Comparison of ENCODE assay signal across 11 cellular contexts in the genomic region with DNA sequence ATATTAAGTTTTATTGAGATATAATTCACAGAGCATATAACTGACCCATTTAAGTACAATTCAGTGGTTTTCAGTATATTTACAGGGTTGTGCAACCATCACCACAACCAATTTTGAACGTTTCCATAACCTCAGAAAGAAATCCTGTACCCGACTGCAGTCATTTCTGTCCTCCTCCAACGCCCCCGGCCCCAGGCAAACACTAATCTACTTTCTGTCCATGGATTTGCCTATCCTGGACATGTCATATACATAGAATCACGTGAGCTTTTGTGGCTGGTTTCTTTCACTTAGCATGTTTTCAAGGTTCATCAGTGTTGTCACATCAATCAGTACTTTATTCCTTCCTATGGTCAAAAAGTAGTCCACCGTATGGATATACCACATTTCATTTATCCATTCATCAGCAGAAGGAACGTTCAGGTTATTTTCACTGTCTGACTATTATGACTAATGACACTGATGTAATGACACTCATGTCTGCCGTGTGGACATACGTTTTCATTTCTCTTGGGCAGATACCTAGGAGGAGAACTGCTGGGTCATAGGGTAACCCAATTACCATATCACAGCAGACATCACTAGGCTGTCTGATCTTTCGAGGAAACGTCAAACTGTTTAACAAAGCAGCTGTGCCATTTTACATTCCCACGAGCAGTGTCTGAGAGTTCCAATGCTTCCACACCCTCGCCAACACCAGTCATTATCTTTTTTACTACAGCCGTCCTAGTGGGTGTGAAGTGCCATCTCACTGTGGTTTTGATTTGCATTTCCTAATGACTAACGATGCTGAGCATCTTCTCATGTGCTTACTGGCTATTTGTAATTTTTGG. TPM values are rescaled to one million over a fixed set of nuclear protein-coding genes. Genes with fewer than 3 reads are reported as not detected.
DNase-seq lines count a peak whose midpoint lies in the region; ATAC-seq, FAIRE-seq and TF ChIP-seq lines count a peak whose summit lies in the region.
"Had no signal": no experiment of that assay in that cellular context is flagged by ENCODE, and none has a peak within 500 bp of the region (broad histone marks: within the 10 kb centered on the region; RNA-seq: fewer than 3 reads in every experiment).

No MANE protein-coding gene starts in this region.

- no peaks in the 10 kb centered on the region for H3K27me3 ChIP-seq in CD8-positive, alpha-beta memory T cell (ENCODE audit: insufficient read depth, low read length, poor library complexity, severe bottlenecking)
- no peaks in the 10 kb centered on the region for H3K27me3 ChIP-seq in osteoblast (ENCODE audit: insufficient read depth, low read length)
- H3K27me3 ChIP-seq: uterus had no signal

- no peak overlapping the region for H3K4me3 ChIP-seq in CD8-positive, alpha-beta memory T cell (ENCODE audit: low read length)
- no peak overlapping the region for H3K4me3 ChIP-seq in osteoblast (ENCODE audit: insufficient read depth, low read length)
- H3K4me3 ChIP-seq: uterus had no signal

- no peaks in the 10 kb centered on the region for H3K36me3 ChIP-seq in CD8-positive, alpha-beta memory T cell (ENCODE audit: insufficient read depth, low read length)
- H3K36me3 ChIP-seq in osteoblast (ENCODE audit: insufficient read depth, low read length), result no peaks in the 10 kb centered on the region
- H3K36me3 ChIP-seq: uterus had no signal

- no peak overlapping the region for H3K4me2 ChIP-seq in osteoblast (ENCODE audit: insufficient read depth, low read length)

- no peaks in the 10 kb centered on the region for H3K9me3 ChIP-seq in CD8-positive, alpha-beta memory T cell (ENCODE audit: low read length)
- H3K9me3 ChIP-seq in osteoblast (ENCODE audit: low read depth, low read length), result no peaks in the 10 kb centered on the region
- H3K9me3 ChIP-seq: uterus had no signal

- H3K4me1 Mint-ChIP-seq in CD8-positive, alpha-beta memory T cell, result peaks cover 10 to 24% (median 17%) of the 10 kb centered on the region in 3 donors

- H3K27ac Mint-ChIP-seq in CD8-positive, alpha-beta memory T cell, result peak overlapping the region; percentile 0 to 98 (median 52)

- no peak for FAIRE-seq in H54 (lab: Jason Lieb, UNC)
- FAIRE-seq: endometrium had no signal

- no peak overlapping the region for H2AFZ ChIP-seq in osteoblast (ENCODE audit: low read length)

- no peak overlapping the region for H3K4me3 Mint-ChIP-seq in CD8-positive, alpha-beta memory T cell

- no peak overlapping the region for H3K27ac ChIP-seq in CD8-positive, alpha-beta memory T cell (ENCODE audit: low read depth, low read length)
- no peak overlapping the region for H3K27ac ChIP-seq in osteoblast (ENCODE audit: low read depth, low read length)

- no peak for ATAC-seq in HG03565 (IDR thresholded peaks at IDR 0.05; ENCODE audit: unreplicated experiment)

- H3K79me2 ChIP-seq in osteoblast (ENCODE audit: insufficient read depth, low read length), result no peaks in the 10 kb centered on the region

- no peaks in the 10 kb centered on the region for H3K9me3 Mint-ChIP-seq in CD8-positive, alpha-beta memory T cell

- in situ Hi-C loops in KBM-7 (cut with MboI; ENCODE audit: low pct_unique_long_range_greater_than_20kb, low sequenced_read_pairs), result no loop called here

- no peak for TF ChIP-seq CTCF in osteoblast (IDR thresholded peaks at IDR 0.05; ENCODE audit: extremely low read depth, low read depth, low read length)

- peaks cover 3 to 27% (median 4%) of the 10 kb centered on the region in 3 donors for H3K36me3 Mint-ChIP-seq in CD8-positive, alpha-beta memory T cell

- POLR2A ChIA-PET in CD8-positive, alpha-beta memory T cell (lab: Charles Lee), result no interaction called here

- peak in 1 of 5 donors; percentile 4 for DNase-seq in CD8-positive, alpha-beta memory T cell
- peak; percentile 54 for DNase-seq in MV-4-11 (lab: John Stamatoyannopoulos, UW)
- peak; percentile 68 to 75 for DNase-seq in activated T-cell treated with anti-CD3 and anti-CD28 coated beads, Interleukin-2, amount 50 U/mL, for 48 hours
- peak; percentile 32 for DNase-seq in osteoblast (ENCODE audit: insufficient read length, low spot score, missing footprints)
- no peak for DNase-seq in KBM-7
- no peak for DNase-seq in AG08395 (ENCODE audit: low spot score)
- no peak for DNase-seq in H54 (ENCODE audit: insufficient read length, low spot score)
- DNase-seq: NCI-H526 treated with DMSO at 0.1 percent for 48 hours, uterus had no signal

- peaks cover 9% of the 10 kb centered on the region for H3K4me1 ChIP-seq in CD8-positive, alpha-beta memory T cell (ENCODE audit: insufficient read depth, low read length)
- H3K4me1 ChIP-seq in osteoblast (ENCODE audit: insufficient read depth, low read length), result peaks cover 16% of the 10 kb centered on the region

- CTCF ChIA-PET in CD8-positive, alpha-beta memory T cell (lab: Charles Lee), result interaction anchor here (0.8 kb wide), 1 partner anchor 259 kb away, joined by 3 read pairs; no protein-coding TSS in a partner anchor

- no peaks in the 10 kb centered on the region for H3K27me3 Mint-ChIP-seq in CD8-positive, alpha-beta memory T cell

- H4K20me1 ChIP-seq in osteoblast (ENCODE audit: insufficient read depth, low read length), result no peaks in the 10 kb centered on the region

- TF ChIP-seq POLR2A in H54 (IDR thresholded peaks at IDR 0.05; ENCODE audit: low read depth, low read length), result no peak

RNA-seq across cellular contexts. Expression of a gene that starts 30.8 kb away (rescaled TPM):
- 100 to 1,000 TPM; 226 to 229 TPM for total RNA-seq in CD8-positive, alpha-beta memory T cell
- 58.8 TPM for polyA plus RNA-seq in CD8-positive, alpha-beta memory T cell
- 88.7 and 96.7 TPM in 2 replicates for total RNA-seq in osteoblast

RNA-seq across cellular contexts. Expression of a gene that starts 30.9 kb away (rescaled TPM):
- 10 to 100 TPM; 11.8 to 13.9 TPM for total RNA-seq in CD8-positive, alpha-beta memory T cell
- polyA plus RNA-seq in CD8-positive, alpha-beta memory T cell, result 3.7 TPM
- 10.3 and 11.6 TPM in 2 replicates for total RNA-seq in osteoblast

Comparison
In these comparisons a context has a peak if more than half of its experiments do, and no peak if none do; other contexts are left out.
1. DNase-seq: peak in MV-4-11 (single experiment), activated T-cell treated with anti-CD3 and anti-CD28 coated beads, Interleukin-2, amount 50 U/mL, for 48 hours (2 of 2) and osteoblast (single experiment); none in KBM-7 (single experiment), AG08395 (single experiment) and H54 (single experiment).